Comparison of ENCODE assay signal across 22 cellular contexts in genomic region chr7:91357929-91358328, GRCh38.
"Had no signal": no experiment of that assay in that cellular context is flagged by ENCODE, and none has a peak within 500 bp of the region (broad histone marks: within the 10 kb centered on the region; RNA-seq: fewer than 3 reads in every experiment).

No MANE protein-coding gene starts in this region.

- H3K9me3 ChIP-seq: body of pancreas, colonic mucosa, lower lobe of right lung, right atrium auricular region, tibial nerve had no signal

- H3K27ac ChIP-seq: body of pancreas, colonic mucosa, foreskin keratinocyte, lower lobe of right lung, right atrium auricular region, tibial nerve had no signal

- H3K27ac Mint-ChIP-seq: activated CD4-positive, alpha-beta T cell treated with anti-CD3 and anti-CD28 coated beads for 36 hours; activated naive CD8-positive, alpha-beta T cell; endodermal cell; WTC11 had no signal

- H3K36me3 Mint-ChIP-seq: activated naive CD8-positive, alpha-beta T cell; WTC11 had no signal

- FAIRE-seq: TTC549 had no signal

- H3K36me3 ChIP-seq: colonic mucosa, lower lobe of right lung, right atrium auricular region, tibial nerve had no signal

- H3K9me3 Mint-ChIP-seq: endodermal cell, WTC11 had no signal

- DNase-seq: activated CD4-positive, alpha-beta T cell treated with anti-CD3 and anti-CD28 coated beads for 36 hours; activated CD4-positive, alpha-beta T cell treated with anti-CD3 and anti-CD28 coated beads, Interleukin-2, amount 50 U/mL, for 48 hours; activated gamma-delta T cell; body of pancreas; central memory CD4-positive, alpha-beta T cell; colonic mucosa; endodermal cell; hippocampal formation; islet precursor cell; left colon; lower lobe of right lung; occipital lobe; posterior cingulate gyrus; stimulated activated naive CD8-positive, alpha-beta T cell treated with anti-CD3 and anti-CD28 coated beads, Interleukin-15, Interleukin-2, amounts not matched to agents 100 U/mL and 50 U/mL, for 24 hours; substantia nigra; SW 1271 had no signal

- H3K4me1 ChIP-seq: body of pancreas, colonic mucosa, lower lobe of right lung, right atrium auricular region had no signal

- H3K27me3 Mint-ChIP-seq: activated naive CD8-positive, alpha-beta T cell had no signal

- H3K4me3 Mint-ChIP-seq: activated CD4-positive, alpha-beta T cell treated with anti-CD3 and anti-CD28 coated beads for 36 hours; activated naive CD8-positive, alpha-beta T cell; endodermal cell; WTC11 had no signal

- H3K4me3 ChIP-seq: body of pancreas, colonic mucosa, lower lobe of right lung, right atrium auricular region, tibial nerve had no signal

- H3K27me3 ChIP-seq: body of pancreas, colonic mucosa, right atrium auricular region, tibial nerve had no signal

- H3K4me1 Mint-ChIP-seq: activated CD4-positive, alpha-beta T cell treated with anti-CD3 and anti-CD28 coated beads for 36 hours had no signal
